In genomic region chr11:64710418-64711137, GRCh38 we compare ENCODE assay signal across 1 cellular context.
TF ChIP-seq lines count a peak whose summit lies in the region.

No MANE protein-coding gene starts in this region.

TF ChIP-seq in H1, 55 proteins besides CTCF, POLR2A, EP300 and RAD21:
- TF ChIP-seq ZNF274 (IDR thresholded peaks at IDR 0.05; ENCODE audit: borderline replicate concordance, extremely low read depth, low read length), result no peak
- TF ChIP-seq NANOG (IDR thresholded peaks at IDR 0.05; ENCODE audit: insufficient read depth, low read depth, low read length, poor library complexity, severe bottlenecking), result no peak
- no peak for TF ChIP-seq EZH2 (IDR thresholded peaks at IDR 0.05; ENCODE audit: low read depth, low read length, severe bottlenecking)
- no peak for TF ChIP-seq CREB1 (IDR thresholded peaks at IDR 0.05)
- TF ChIP-seq SP4 (IDR thresholded peaks at IDR 0.05; ENCODE audit: low read length), result no peak
- no peak for TF ChIP-seq POLR2AphosphoS5 (IDR thresholded peaks at IDR 0.05; ENCODE audit: low read depth, low read length)
- TF ChIP-seq CBX8 (IDR thresholded peaks at IDR 0.05; ENCODE audit: borderline replicate concordance, low read depth, low read length), result no peak
